ENCODE assay signal across 1 cellular context in the genomic region with DNA sequence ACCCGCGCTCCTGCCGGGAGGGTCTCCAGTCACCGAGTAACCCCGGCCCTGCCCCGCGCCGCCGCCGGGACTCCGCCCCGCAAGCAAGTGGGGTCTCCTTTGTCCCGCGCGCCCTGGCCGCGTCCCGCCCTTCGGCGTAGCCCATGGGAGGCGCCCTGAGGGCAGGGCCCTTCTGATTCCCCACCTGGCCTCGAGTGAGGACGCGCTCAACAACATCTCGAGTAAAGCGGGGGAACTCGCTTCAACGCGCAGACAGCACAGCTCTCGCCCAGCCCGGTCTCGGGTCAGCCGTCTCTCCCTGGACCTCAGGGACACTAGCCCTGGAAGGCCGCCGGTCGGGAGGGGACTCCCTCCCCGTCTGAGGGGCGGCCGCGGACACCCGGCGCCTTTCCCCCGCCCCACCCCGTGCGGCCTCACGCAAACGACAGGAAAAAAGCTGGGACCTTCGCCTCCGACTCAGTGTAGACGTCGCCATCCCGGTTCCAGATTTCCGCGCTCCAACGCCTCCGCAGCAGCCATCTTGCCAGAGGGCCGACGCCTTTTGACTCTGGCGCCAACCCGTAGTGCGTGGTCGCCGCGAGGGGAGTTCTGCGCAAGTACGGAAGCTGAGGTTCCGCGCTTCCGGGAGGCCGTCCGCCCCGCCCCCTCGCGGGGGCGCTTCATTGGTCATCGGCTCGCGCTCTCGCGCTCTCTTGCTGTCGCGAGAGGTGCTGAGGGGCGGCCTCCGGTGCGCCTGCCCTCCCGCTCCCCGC.
TF ChIP-seq lines count a peak whose summit lies in the region.

No MANE protein-coding gene starts in this region.

TF ChIP-seq in HepG2, 621 proteins besides CTCF, POLR2A, EP300 and RAD21 (continued from another document and continues in another):
- TF ChIP-seq, protein P1, sequence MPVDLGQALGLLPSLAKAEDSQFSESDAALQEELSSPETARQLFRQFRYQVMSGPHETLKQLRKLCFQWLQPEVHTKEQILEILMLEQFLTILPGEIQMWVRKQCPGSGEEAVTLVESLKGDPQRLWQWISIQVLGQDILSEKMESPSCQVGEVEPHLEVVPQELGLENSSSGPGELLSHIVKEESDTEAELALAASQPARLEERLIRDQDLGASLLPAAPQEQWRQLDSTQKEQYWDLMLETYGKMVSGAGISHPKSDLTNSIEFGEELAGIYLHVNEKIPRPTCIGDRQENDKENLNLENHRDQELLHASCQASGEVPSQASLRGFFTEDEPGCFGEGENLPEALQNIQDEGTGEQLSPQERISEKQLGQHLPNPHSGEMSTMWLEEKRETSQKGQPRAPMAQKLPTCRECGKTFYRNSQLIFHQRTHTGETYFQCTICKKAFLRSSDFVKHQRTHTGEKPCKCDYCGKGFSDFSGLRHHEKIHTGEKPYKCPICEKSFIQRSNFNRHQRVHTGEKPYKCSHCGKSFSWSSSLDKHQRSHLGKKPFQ (CRISPR knock-in tag; IDR thresholded peaks at IDR 0.05; ENCODE audit: insufficient replicate concordance) = peak; percentile 93
- TF ChIP-seq CEBPB (IDR thresholded peaks at IDR 0.05; ENCODE audit: borderline replicate concordance, low read depth, low read length) (no peak), MYNN (CRISPR knock-in tag; IDR thresholded peaks at IDR 0.05; ENCODE audit: low read depth) (peak; percentile 98), WIZ (CRISPR knock-in tag; IDR thresholded peaks at IDR 0.05) (peak; percentile 97), FOXC1 (CRISPR knock-in tag; IDR thresholded peaks at IDR 0.05; ENCODE audit: borderline replicate concordance) (peak; percentile 77; the same call in 1 of the 2 replicates), SUZ12 (IDR thresholded peaks at IDR 0.05; ENCODE audit: low read depth, low read length) (no peak), ZNF30 (CRISPR knock-in tag; IDR thresholded peaks at IDR 0.05) (peak; percentile 70), ARHGAP35 (CRISPR knock-in tag; IDR thresholded peaks at IDR 0.05; ENCODE audit: borderline replicate concordance) (peak; percentile 92), LCORL (IDR thresholded peaks at IDR 0.05) (no peak), LCORL (CRISPR knock-in tag; IDR thresholded peaks at IDR 0.05) (peak; percentile 71), ZNF138 (CRISPR knock-in tag; IDR thresholded peaks at IDR 0.05; ENCODE audit: low read depth) (peak; percentile 88), TCF7 (IDR thresholded peaks at IDR 0.05; ENCODE audit: low read depth) (no peak), KDM6A (CRISPR knock-in tag; IDR thresholded peaks at IDR 0.05; ENCODE audit: low read depth) (0 out of 2 replicates have a peak, but pooled peaks have one; percentile 11), ISL2 (CRISPR knock-in tag; IDR thresholded peaks at IDR 0.05) (peak; percentile 81), TOPORS (CRISPR knock-in tag; IDR thresholded peaks at IDR 0.05) (peak; percentile 71; the same call in 1 of the 2 replicates), SPEN (CRISPR knock-in tag; IDR thresholded peaks at IDR 0.05; ENCODE audit: low read depth) (peak; percentile 98), TEAD3 (CRISPR knock-in tag; optimal IDR thresholded peaks at IDR 0.05; ENCODE audit: borderline replicate concordance) (peak; percentile 85), NFKB2 (CRISPR knock-in tag; IDR thresholded peaks at IDR 0.05; ENCODE audit: borderline replicate concordance) (peak; percentile 96; the same call in 1 of the 2 replicates), ZBTB7A (CRISPR knock-in tag; IDR thresholded peaks at IDR 0.05) (peak; percentile 83), POLR2AphosphoS2 (IDR thresholded peaks at IDR 0.05; ENCODE audit: low read depth, low read length) (peak; percentile 65; the same call in 1 of the 2 replicates), ZNF564 (CRISPR knock-in tag; IDR thresholded peaks at IDR 0.05) (peak; percentile 81; the same call in 1 of the 2 replicates), AGO2 (optimal IDR thresholded peaks at IDR 0.05; ENCODE audit: low read depth, low read length) (peak; percentile 95), PAF1 (CRISPR knock-in tag; IDR thresholded peaks at IDR 0.05) (no peak), TGIF2 (CRISPR knock-in tag; IDR thresholded peaks at IDR 0.05) (peak; percentile 92; the same call in 1 of the 2 replicates), ZBTB1 (CRISPR knock-in tag; IDR thresholded peaks at IDR 0.05; ENCODE audit: borderline replicate concordance) (peak; percentile 46; the same call in 1 of the 2 replicates), KMT2A (CRISPR knock-in tag; IDR thresholded peaks at IDR 0.05) (peak; percentile 99), ELF1 (CRISPR knock-in tag; IDR thresholded peaks at IDR 0.05) (peak; percentile 99), REL (CRISPR knock-in tag; conservative IDR thresholded peaks at IDR 0.05) (peak; percentile 91), REPIN1 (CRISPR knock-in tag; IDR thresholded peaks at IDR 0.05; ENCODE audit: borderline replicate concordance, low read depth) (peak; percentile 97; the same call in 1 of the 2 replicates), MED13 (CRISPR knock-in tag; IDR thresholded peaks at IDR 0.05) (peak; percentile 67; the same call in 1 of the 2 replicates), SOX13 (IDR thresholded peaks at IDR 0.05) (no peak), SOX13 (CRISPR knock-in tag; conservative IDR thresholded peaks at IDR 0.05 in 1 of 2, IDR thresholded peaks at IDR 0.05 in 1 of 2) (peak in 1 of 2 experiments; percentile 69; a peak in 2 of 4 replicates), HHEX (CRISPR knock-in tag; IDR thresholded peaks at IDR 0.05) (0 out of 2 replicates have a peak, but pooled peaks have one; percentile 16), GFI1 (CRISPR knock-in tag; IDR thresholded peaks at IDR 0.05; ENCODE audit: borderline replicate concordance) (peak; percentile 72; the same call in 1 of the 2 replicates), JUNB (CRISPR knock-in tag; IDR thresholded peaks at IDR 0.05; ENCODE audit: borderline replicate concordance) (no peak), ZNF282 (IDR thresholded peaks at IDR 0.05; ENCODE audit: partially characterized antibody) (no peak), ZNF772 (CRISPR knock-in tag; IDR thresholded peaks at IDR 0.05) (peak; percentile 91), ZNF709 (CRISPR knock-in tag; IDR thresholded peaks at IDR 0.05) (peak; percentile 87), TOE1 (CRISPR knock-in tag; IDR thresholded peaks at IDR 0.05) (peak; percentile 54)
- TF ChIP-seq, protein P2, sequence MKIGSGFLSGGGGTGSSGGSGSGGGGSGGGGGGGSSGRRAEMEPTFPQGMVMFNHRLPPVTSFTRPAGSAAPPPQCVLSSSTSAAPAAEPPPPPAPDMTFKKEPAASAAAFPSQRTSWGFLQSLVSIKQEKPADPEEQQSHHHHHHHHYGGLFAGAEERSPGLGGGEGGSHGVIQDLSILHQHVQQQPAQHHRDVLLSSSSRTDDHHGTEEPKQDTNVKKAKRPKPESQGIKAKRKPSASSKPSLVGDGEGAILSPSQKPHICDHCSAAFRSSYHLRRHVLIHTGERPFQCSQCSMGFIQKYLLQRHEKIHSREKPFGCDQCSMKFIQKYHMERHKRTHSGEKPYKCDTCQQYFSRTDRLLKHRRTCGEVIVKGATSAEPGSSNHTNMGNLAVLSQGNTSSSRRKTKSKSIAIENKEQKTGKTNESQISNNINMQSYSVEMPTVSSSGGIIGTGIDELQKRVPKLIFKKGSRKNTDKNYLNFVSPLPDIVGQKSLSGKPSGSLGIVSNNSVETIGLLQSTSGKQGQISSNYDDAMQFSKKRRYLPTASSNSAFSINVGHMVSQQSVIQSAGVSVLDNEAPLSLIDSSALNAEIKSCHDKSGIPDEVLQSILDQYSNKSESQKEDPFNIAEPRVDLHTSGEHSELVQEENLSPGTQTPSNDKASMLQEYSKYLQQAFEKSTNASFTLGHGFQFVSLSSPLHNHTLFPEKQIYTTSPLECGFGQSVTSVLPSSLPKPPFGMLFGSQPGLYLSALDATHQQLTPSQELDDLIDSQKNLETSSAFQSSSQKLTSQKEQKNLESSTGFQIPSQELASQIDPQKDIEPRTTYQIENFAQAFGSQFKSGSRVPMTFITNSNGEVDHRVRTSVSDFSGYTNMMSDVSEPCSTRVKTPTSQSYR (CRISPR knock-in tag; IDR thresholded peaks at IDR 0.05; ENCODE audit: borderline replicate concordance) = peak; percentile 67; the same call in 1 of the 2 replicates
- TF ChIP-seq, protein P3, sequence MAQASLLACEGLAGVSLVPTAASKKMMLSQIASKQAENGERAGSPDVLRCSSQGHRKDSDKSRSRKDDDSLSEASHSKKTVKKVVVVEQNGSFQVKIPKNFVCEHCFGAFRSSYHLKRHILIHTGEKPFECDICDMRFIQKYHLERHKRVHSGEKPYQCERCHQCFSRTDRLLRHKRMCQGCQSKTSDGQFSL (CRISPR knock-in tag; IDR thresholded peaks at IDR 0.05) = peak; percentile 59; the same call in 1 of the 2 replicates
- TF ChIP-seq, protein P4, sequence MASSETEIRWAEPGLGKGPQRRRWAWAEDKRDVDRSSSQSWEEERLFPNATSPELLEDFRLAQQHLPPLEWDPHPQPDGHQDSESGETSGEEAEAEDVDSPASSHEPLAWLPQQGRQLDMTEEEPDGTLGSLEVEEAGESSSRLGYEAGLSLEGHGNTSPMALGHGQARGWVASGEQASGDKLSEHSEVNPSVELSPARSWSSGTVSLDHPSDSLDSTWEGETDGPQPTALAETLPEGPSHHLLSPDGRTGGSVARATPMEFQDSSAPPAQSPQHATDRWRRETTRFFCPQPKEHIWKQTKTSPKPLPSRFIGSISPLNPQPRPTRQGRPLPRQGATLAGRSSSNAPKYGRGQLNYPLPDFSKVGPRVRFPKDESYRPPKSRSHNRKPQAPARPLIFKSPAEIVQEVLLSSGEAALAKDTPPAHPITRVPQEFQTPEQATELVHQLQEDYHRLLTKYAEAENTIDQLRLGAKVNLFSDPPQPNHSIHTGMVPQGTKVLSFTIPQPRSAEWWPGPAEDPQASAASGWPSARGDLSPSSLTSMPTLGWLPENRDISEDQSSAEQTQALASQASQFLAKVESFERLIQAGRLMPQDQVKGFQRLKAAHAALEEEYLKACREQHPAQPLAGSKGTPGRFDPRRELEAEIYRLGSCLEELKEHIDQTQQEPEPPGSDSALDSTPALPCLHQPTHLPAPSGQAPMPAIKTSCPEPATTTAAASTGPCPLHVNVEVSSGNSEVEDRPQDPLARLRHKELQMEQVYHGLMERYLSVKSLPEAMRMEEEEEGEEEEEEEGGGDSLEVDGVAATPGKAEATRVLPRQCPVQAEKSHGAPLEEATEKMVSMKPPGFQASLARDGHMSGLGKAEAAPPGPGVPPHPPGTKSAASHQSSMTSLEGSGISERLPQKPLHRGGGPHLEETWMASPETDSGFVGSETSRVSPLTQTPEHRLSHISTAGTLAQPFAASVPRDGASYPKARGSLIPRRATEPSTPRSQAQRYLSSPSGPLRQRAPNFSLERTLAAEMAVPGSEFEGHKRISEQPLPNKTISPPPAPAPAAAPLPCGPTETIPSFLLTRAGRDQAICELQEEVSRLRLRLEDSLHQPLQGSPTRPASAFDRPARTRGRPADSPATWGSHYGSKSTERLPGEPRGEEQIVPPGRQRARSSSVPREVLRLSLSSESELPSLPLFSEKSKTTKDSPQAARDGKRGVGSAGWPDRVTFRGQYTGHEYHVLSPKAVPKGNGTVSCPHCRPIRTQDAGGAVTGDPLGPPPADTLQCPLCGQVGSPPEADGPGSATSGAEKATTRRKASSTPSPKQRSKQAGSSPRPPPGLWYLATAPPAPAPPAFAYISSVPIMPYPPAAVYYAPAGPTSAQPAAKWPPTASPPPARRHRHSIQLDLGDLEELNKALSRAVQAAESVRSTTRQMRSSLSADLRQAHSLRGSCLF (CRISPR knock-in tag; IDR thresholded peaks at IDR 0.05; ENCODE audit: borderline replicate concordance) = peak; percentile 78; the same call in 1 of the 2 replicates
- TF ChIP-seq, protein P5, sequence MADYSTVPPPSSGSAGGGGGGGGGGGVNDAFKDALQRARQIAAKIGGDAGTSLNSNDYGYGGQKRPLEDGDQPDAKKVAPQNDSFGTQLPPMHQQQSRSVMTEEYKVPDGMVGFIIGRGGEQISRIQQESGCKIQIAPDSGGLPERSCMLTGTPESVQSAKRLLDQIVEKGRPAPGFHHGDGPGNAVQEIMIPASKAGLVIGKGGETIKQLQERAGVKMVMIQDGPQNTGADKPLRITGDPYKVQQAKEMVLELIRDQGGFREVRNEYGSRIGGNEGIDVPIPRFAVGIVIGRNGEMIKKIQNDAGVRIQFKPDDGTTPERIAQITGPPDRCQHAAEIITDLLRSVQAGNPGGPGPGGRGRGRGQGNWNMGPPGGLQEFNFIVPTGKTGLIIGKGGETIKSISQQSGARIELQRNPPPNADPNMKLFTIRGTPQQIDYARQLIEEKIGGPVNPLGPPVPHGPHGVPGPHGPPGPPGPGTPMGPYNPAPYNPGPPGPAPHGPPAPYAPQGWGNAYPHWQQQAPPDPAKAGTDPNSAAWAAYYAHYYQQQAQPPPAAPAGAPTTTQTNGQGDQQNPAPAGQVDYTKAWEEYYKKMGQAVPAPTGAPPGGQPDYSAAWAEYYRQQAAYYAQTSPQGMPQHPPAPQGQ (CRISPR knock-in tag; IDR thresholded peaks at IDR 0.05; ENCODE audit: borderline replicate concordance) = no peak
- TF ChIP-seq, protein P6, sequence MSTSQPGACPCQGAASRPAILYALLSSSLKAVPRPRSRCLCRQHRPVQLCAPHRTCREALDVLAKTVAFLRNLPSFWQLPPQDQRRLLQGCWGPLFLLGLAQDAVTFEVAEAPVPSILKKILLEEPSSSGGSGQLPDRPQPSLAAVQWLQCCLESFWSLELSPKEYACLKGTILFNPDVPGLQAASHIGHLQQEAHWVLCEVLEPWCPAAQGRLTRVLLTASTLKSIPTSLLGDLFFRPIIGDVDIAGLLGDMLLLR (CRISPR knock-in tag; IDR thresholded peaks at IDR 0.05) = peak; percentile 61; the same call in 1 of the 2 replicates
- TF ChIP-seq, protein P7, sequence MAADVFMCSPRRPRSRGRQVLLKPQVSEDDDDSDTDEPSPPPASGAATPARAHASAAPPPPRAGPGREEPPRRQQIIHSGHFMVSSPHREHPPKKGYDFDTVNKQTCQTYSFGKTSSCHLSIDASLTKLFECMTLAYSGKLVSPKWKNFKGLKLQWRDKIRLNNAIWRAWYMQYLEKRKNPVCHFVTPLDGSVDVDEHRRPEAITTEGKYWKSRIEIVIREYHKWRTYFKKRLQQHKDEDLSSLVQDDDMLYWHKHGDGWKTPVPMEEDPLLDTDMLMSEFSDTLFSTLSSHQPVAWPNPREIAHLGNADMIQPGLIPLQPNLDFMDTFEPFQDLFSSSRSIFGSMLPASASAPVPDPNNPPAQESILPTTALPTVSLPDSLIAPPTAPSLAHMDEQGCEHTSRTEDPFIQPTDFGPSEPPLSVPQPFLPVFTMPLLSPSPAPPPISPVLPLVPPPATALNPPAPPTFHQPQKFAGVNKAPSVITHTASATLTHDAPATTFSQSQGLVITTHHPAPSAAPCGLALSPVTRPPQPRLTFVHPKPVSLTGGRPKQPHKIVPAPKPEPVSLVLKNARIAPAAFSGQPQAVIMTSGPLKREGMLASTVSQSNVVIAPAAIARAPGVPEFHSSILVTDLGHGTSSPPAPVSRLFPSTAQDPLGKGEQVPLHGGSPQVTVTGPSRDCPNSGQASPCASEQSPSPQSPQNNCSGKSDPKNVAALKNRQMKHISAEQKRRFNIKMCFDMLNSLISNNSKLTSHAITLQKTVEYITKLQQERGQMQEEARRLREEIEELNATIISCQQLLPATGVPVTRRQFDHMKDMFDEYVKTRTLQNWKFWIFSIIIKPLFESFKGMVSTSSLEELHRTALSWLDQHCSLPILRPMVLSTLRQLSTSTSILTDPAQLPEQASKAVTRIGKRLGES (CRISPR knock-in tag; IDR thresholded peaks at IDR 0.05; ENCODE audit: borderline replicate concordance) = peak; percentile 69; the same call in 1 of the 2 replicates
- TF ChIP-seq, protein P8, sequence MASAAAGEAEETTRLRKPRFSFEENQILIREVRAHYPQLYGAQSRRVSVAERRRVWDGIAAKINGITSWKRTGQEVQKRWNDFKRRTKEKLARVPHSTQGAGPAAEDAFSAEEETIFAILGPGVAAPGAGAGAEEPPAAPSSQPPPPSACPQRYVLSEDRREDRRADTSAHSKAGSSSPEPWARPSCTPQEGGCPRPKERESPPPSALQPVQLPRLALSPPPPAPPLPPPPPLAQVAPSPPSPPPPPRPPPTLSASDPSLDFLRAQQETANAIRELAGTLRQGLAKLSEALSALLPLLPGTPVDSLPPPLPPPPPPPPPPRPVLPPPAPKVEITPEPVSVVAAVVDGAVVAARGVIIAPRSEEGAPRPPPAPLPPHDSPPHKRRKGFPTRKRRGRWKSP (CRISPR knock-in tag; IDR thresholded peaks at IDR 0.05) = 0 out of 2 replicates have a peak, but pooled peaks have one; percentile 73
